Comparison of ENCODE assay signal across 27 cellular contexts in genomic region chr2:203052539-203052938, GRCh38.
"Had no signal": no experiment of that assay in that cellular context is flagged by ENCODE, and none has a peak within 500 bp of the region (broad histone marks: within the 10 kb centered on the region; RNA-seq: fewer than 3 reads in every experiment).

No MANE protein-coding gene starts in this region.

- H3K9me3 ChIP-seq: esophagus muscularis mucosa, esophagus squamous epithelium, gastrocnemius medialis, gastroesophageal sphincter, heart left ventricle, heart right ventricle had no signal

- H3K9me3 Mint-ChIP-seq: dendritic cell treated with granulocyte-macrophage colony-stimulating factor and Interleukin-4, amounts not matched to agents 40 ng/mL and 50 ng/mL, for 4 days; effector memory CD8-positive, alpha-beta T cell; endodermal cell had no signal

- FAIRE-seq: colon, endothelial cell of umbilical vein, frontal cortex had no signal

- DNase-seq: cortex of kidney; dermis blood vessel endothelial cell; dorsolateral prefrontal cortex; effector CD4-positive, alpha-beta T cell; effector CD8-positive, alpha-beta T cell; effector memory CD4-positive, alpha-beta T cell; effector memory CD8-positive, alpha-beta T cell; endodermal cell; erythroblast; esophagus squamous epithelium; foreskin fibroblast; foreskin keratinocyte; foreskin melanocyte; gastrocnemius medialis; glutamatergic neuron; head of caudate nucleus; heart left ventricle; heart right ventricle had no signal

- H3K4me1 Mint-ChIP-seq: endodermal cell had no signal

- ATAC-seq: effector memory CD8-positive, alpha-beta T cell; esophagus mucosa; foreskin keratinocyte; gastrocnemius medialis; gastroesophageal sphincter; heart left ventricle; heart right ventricle had no signal

- H3K27ac Mint-ChIP-seq: dendritic cell treated with granulocyte-macrophage colony-stimulating factor and Interleukin-4, amounts not matched to agents 40 ng/mL and 50 ng/mL, for 4 days; effector memory CD8-positive, alpha-beta T cell; endodermal cell had no signal

- H3K4me3 ChIP-seq: coronary artery, dorsolateral prefrontal cortex, esophagus muscularis mucosa, esophagus squamous epithelium, gastrocnemius medialis, gastroesophageal sphincter, heart left ventricle, heart right ventricle had no signal

- H3K27me3 Mint-ChIP-seq: dendritic cell treated with granulocyte-macrophage colony-stimulating factor and Interleukin-4, amounts not matched to agents 40 ng/mL and 50 ng/mL, for 4 days; effector memory CD8-positive, alpha-beta T cell had no signal

- H3K4me3 Mint-ChIP-seq: dendritic cell treated with granulocyte-macrophage colony-stimulating factor and Interleukin-4, amounts not matched to agents 40 ng/mL and 50 ng/mL, for 4 days; effector memory CD8-positive, alpha-beta T cell; endodermal cell had no signal

- H3K4me1 ChIP-seq: esophagus muscularis mucosa, esophagus squamous epithelium, foreskin keratinocyte, gastrocnemius medialis, gastroesophageal sphincter, heart left ventricle, heart right ventricle had no signal

- H3K27ac ChIP-seq: coronary artery, dorsolateral prefrontal cortex, epithelial cell of prostate, esophagus muscularis mucosa, esophagus squamous epithelium, foreskin keratinocyte, gastrocnemius medialis, gastroesophageal sphincter, heart left ventricle, heart right ventricle had no signal

- H3K27me3 ChIP-seq: dorsolateral prefrontal cortex, esophagus muscularis mucosa, esophagus squamous epithelium, foreskin keratinocyte, gastrocnemius medialis, gastroesophageal sphincter, heart left ventricle, heart right ventricle had no signal
